In the genomic region with DNA sequence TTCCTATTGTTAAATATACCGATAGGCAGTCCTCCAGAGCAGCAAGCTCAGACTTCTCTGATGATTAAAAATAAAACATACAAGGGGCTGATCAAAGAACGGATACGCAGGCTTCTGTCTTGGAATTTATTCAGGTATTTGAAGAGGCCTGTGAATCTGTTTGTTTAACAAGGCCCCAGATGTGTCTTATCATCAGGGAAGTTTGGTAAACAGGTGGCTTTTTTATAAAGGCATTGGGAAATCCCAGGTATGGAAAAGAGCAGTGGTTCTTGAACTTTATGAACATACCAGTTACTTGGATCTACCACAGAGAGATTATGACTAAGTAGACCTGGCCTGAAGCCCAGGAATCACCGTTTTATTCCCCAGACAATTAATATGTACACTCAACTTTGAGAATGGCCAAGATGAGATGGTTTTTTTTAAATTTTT, we compare ENCODE assay signal across 12 cellular contexts. TPM values are rescaled to one million over a fixed set of nuclear protein-coding genes. Genes with fewer than 3 reads are reported as not detected.
DNase-seq lines count a peak whose midpoint lies in the region; ATAC-seq, FAIRE-seq and TF ChIP-seq lines count a peak whose summit lies in the region.
"Had no signal": no experiment of that assay in that cellular context is flagged by ENCODE, and none has a peak within 500 bp of the region (broad histone marks: within the 10 kb centered on the region; RNA-seq: fewer than 3 reads in every experiment).

No MANE protein-coding gene starts in this region.

- H3K4me1 ChIP-seq in RWPE2 (ENCODE audit: insufficient read depth, poor library complexity, severe bottlenecking): peaks cover 7% of the 10 kb centered on the region
- H3K4me1 ChIP-seq: body of pancreas had no signal

- H3K27me3 Mint-ChIP-seq in osteocyte (ENCODE audit: unreplicated experiment): no peaks in the 10 kb centered on the region

- peaks cover 2% of the 10 kb centered on the region for H3K36me3 Mint-ChIP-seq in osteocyte (ENCODE audit: unreplicated experiment)

- H3K27ac Mint-ChIP-seq in osteocyte (ENCODE audit: unreplicated experiment): no peak overlapping the region

- no peak for FAIRE-seq in frontal cortex (lab: Jason Lieb, UNC)

- TF ChIP-seq CTCF in RWPE2 (IDR thresholded peaks at IDR 0.05; ENCODE audit: poor library complexity, severe bottlenecking) (no peak), fibroblast of mammary gland (conservative IDR thresholded peaks at IDR 0.05; ENCODE audit: control insufficient read depth, insufficient read depth, low read depth, low read length) (no peak), retinal pigment epithelial cell (conservative IDR thresholded peaks at IDR 0.05; ENCODE audit: low read depth, low read length) (no peak), osteocyte (IDR thresholded peaks at IDR 0.05) (no peak)

- peaks cover 4% of the 10 kb centered on the region for H3K9me3 Mint-ChIP-seq in osteocyte (ENCODE audit: unreplicated experiment)

- H3K4me1 Mint-ChIP-seq in osteocyte (ENCODE audit: unreplicated experiment): peaks cover 7% of the 10 kb centered on the region

- H3K27me3 ChIP-seq in RWPE2 (ENCODE audit: insufficient read depth, poor library complexity, severe bottlenecking): no peaks in the 10 kb centered on the region
- H3K27me3 ChIP-seq: body of pancreas had no signal

- H3K4me3 Mint-ChIP-seq in osteocyte (ENCODE audit: unreplicated experiment): no peak overlapping the region

- no peak overlapping the region for H3K4me3 ChIP-seq in RWPE2 (ENCODE audit: severe bottlenecking)
- no peak overlapping the region for H3K4me3 ChIP-seq in fibroblast of mammary gland (ENCODE audit: control insufficient read depth, low read depth, low read length)
- no peak overlapping the region for H3K4me3 ChIP-seq in retinal pigment epithelial cell (ENCODE audit: low read length)
- H3K4me3 ChIP-seq: body of pancreas had no signal

- H3K36me3 ChIP-seq in RWPE2 (ENCODE audit: low read depth): no peaks in the 10 kb centered on the region

- no peak overlapping the region for H3K27ac ChIP-seq in RWPE2 (ENCODE audit: poor library complexity, severe bottlenecking)
- H3K27ac ChIP-seq: body of pancreas had no signal

- no peaks in the 10 kb centered on the region for H3K9me3 ChIP-seq in RWPE2 (ENCODE audit: severe bottlenecking)
- H3K9me3 ChIP-seq: body of pancreas had no signal

- ATAC-seq in RWPE2 (ENCODE audit: low read depth): peak; percentile 96
- ATAC-seq: body of pancreas had no signal

- peak; percentile 80 for DNase-seq in GM04504 (ENCODE audit: low read depth)
- DNase-seq in RWPE2 (ENCODE audit: low spot score): no peak
- DNase-seq in fibroblast of mammary gland (ENCODE audit: low read depth): peak; percentile 96
- DNase-seq in retinal pigment epithelial cell (ENCODE audit: low read depth): peak; percentile 93
- DNase-seq in superior temporal gyrus (ENCODE audit: extremely low spot score): no peak
- DNase-seq in frontal cortex (ENCODE audit: low spot score in 2 of 2): no peak
- no peak for DNase-seq in osteocyte (ENCODE audit: extremely low spot score, unreplicated experiment)
- DNase-seq: foreskin melanocyte, substantia nigra had no signal

RNA-seq across cellular contexts. Expression of a gene that starts 47.9 kb away (rescaled TPM):
- 2.9 TPM for total RNA-seq in frontal cortex
- 0.75 and 0.91 TPM in 2 replicates for total RNA-seq in osteocyte
- total RNA-seq: mononuclear cell, NCI-H460 had no signal

Comparison
In these comparisons a context has a peak if more than half of its experiments do, and no peak if none do; other contexts are left out.
1. DNase-seq: peak in GM04504 (single experiment), fibroblast of mammary gland (single experiment) and retinal pigment epithelial cell (single experiment); none in RWPE2 (single experiment), superior temporal gyrus (single experiment), frontal cortex (0 of 2) and osteocyte (single experiment).